Comparison of ENCODE assay signal across 8 cellular contexts in genomic region chr21:33267250-33267649, GRCh38. TPM values are rescaled to one million over a fixed set of nuclear protein-coding genes. Genes with fewer than 3 reads are reported as not detected.
DNase-seq lines count a peak whose midpoint lies in the region; TF ChIP-seq lines count a peak whose summit lies in the region.

No MANE protein-coding gene starts in this region.

- peaks cover 14% of the 10 kb centered on the region for H4K20me1 ChIP-seq in smooth muscle cell (ENCODE audit: low read depth)

- H3K4me3 ChIP-seq in HAP-1 (peak overlapping the region; percentile 85), foreskin fibroblast (ENCODE audit: low read depth in 1 of 2, low read length in 2 of 2) (peak overlapping the region; percentile 62 to 89), smooth muscle cell (peak overlapping the region; percentile 82)

- no peak for DNase-seq in HAP-1 (ENCODE audit: low spot score in 2 of 2)
- no peak for DNase-seq in foreskin fibroblast
- no peak for DNase-seq in smooth muscle cell (lab: John Stamatoyannopoulos, UW; ENCODE audit: unreplicated experiment)
- no peak for DNase-seq in NCI-H1694 treated with DMSO at 0.1 percent for 48 hours (lab: John Stamatoyannopoulos, UW)
- DNase-seq in cerebellar nuclear complex (lab: John Stamatoyannopoulos, UW): no peak
- no peak for DNase-seq in A172 (ENCODE audit: low spot score)
- DNase-seq in NCI-H187 treated with DMSO at 0.1 percent for 48 hours (lab: John Stamatoyannopoulos, UW): no peak

- WGBS in smooth muscle cell (ENCODE audit: low lambda C conversion rate): 91% methylated on average over 7 of the region's 7 CpGs

- H3K27ac ChIP-seq in VCaP: peak overlapping the region; percentile 80
- H3K27ac ChIP-seq in smooth muscle cell (ENCODE audit: low read depth): no peak overlapping the region

- peak overlapping the region; percentile 94 for H3K4me2 ChIP-seq in smooth muscle cell

- no peak overlapping the region for H2AFZ ChIP-seq in smooth muscle cell (ENCODE audit: low read depth)

- H3K79me2 ChIP-seq in smooth muscle cell (ENCODE audit: low read depth): peaks cover 12% of the 10 kb centered on the region

- H3K4me1 ChIP-seq in HAP-1: 0 out of 2 replicates have a peak, but pooled peaks cover 2% of the 10 kb centered on the region
- H3K4me1 ChIP-seq in smooth muscle cell (ENCODE audit: low read depth): peaks cover 7% of the 10 kb centered on the region

- no peak for TF ChIP-seq CTCF in VCaP (conservative IDR thresholded peaks at IDR 0.05)
- TF ChIP-seq CTCF in foreskin fibroblast (IDR thresholded peaks at IDR 0.05; ENCODE audit: low read depth, low read length): no peak
- TF ChIP-seq CTCF in smooth muscle cell (IDR thresholded peaks at IDR 0.05; ENCODE audit: borderline replicate concordance, insufficient read depth, poor library complexity, severe bottlenecking): no peak

- H3K9ac ChIP-seq in smooth muscle cell (ENCODE audit: low read depth): no peak overlapping the region

- in situ Hi-C loops in HAP-1 (cut with MboI; ENCODE audit: low sequenced_read_pairs): no loop called here

- H3K9me3 ChIP-seq in HAP-1 (no peaks in the 10 kb centered on the region), smooth muscle cell (replicated peaks; ENCODE audit: low read depth) (no peaks in the 10 kb centered on the region)

- H3K27me3 ChIP-seq in HAP-1 (ENCODE audit: low read depth) (no peaks in the 10 kb centered on the region), smooth muscle cell (ENCODE audit: low read depth) (no peaks in the 10 kb centered on the region)

- H3F3A ChIP-seq in smooth muscle cell (ENCODE audit: low read depth): no peaks in the 10 kb centered on the region

- H3K36me3 ChIP-seq in HAP-1 (replicated peaks) (peaks cover 8% of the 10 kb centered on the region; the same call in 1 of the 2 replicates), smooth muscle cell (ENCODE audit: low read depth) (no peaks in the 10 kb centered on the region)

RNA-seq across cellular contexts. Expression of gene IL10RB, which starts 1.1 kb away (rescaled TPM):
- 33.4 and 34.4 TPM in 2 replicates for total RNA-seq in smooth muscle cell
- polyA plus RNA-seq in smooth muscle cell: 35.2 and 40.2 TPM in 2 replicates
- 64.9 and 67.7 TPM in 2 replicates for total RNA-seq in A172 (2014; rRNA removed; shearing (Covaris generic))

RNA-seq across cellular contexts. Expression of gene IFNAR2, which starts 37.5 kb away (rescaled TPM):
- 26.8 and 33.2 TPM in 2 replicates for total RNA-seq in smooth muscle cell
- 29.3 and 30.7 TPM in 2 replicates for polyA plus RNA-seq in smooth muscle cell
- total RNA-seq in A172 (2014; rRNA removed; shearing (Covaris generic)): 3.6 and 10.4 TPM in 2 replicates

RNA-seq across cellular contexts. Expression of gene IFNAR1, which starts 57.5 kb away (rescaled TPM):
- total RNA-seq in smooth muscle cell: 56.6 and 93.0 TPM in 2 replicates
- polyA plus RNA-seq in smooth muscle cell: 36.7 and 37.1 TPM in 2 replicates
- total RNA-seq in A172 (2014; rRNA removed; shearing (Covaris generic)): 15.7 and 20.5 TPM in 2 replicates
